ENCODE assay signal across 27 cellular contexts in genomic region chr11:63243533-63243932, GRCh38. TPM values are rescaled to one million over a fixed set of nuclear protein-coding genes. Genes with fewer than 3 reads are reported as not detected.
DNase-seq lines count a peak whose midpoint lies in the region; ATAC-seq, FAIRE-seq and TF ChIP-seq lines count a peak whose summit lies in the region.
"Had no signal": no experiment of that assay in that cellular context is flagged by ENCODE, and none has a peak within 500 bp of the region (broad histone marks: within the 10 kb centered on the region; RNA-seq: fewer than 3 reads in every experiment).

Gene SLC22A25, minus strand, starts transcription at chr11:63243599. Its CDS starts 13,947 bp downstream, at chr11:63229652.

- H3K4me3 Mint-ChIP-seq in Caco-2 (ENCODE audit: unreplicated experiment) (no peak within 1 kb of the TSS), endothelial cell (ENCODE audit: unreplicated experiment) (no peak within 1 kb of the TSS)
- peak within 1 kb of the TSS in 6 of 10 donors; percentile 8 to 65 (median 42) for H3K4me3 Mint-ChIP-seq in naive thymus-derived CD4-positive, alpha-beta T cell
- H3K4me3 Mint-ChIP-seq: activated CD4-positive, alpha-beta T cell treated with anti-CD3 and anti-CD28 coated beads, Interleukin-2, amount 10 ng/mL, durations not matched to agents 7 days and 5 days; activated naive CD8-positive, alpha-beta T cell treated with anti-CD3 and anti-CD28 coated beads, Interleukin-2, amount 10 ng/mL, durations not matched to agents 7 days and 5 days; CD8-positive, alpha-beta memory T cell; nephron had no signal

- H3K27ac Mint-ChIP-seq in Caco-2 (ENCODE audit: unreplicated experiment) (peak within 1 kb of the TSS; percentile 40), endothelial cell (ENCODE audit: unreplicated experiment) (no peak within 1 kb of the TSS)
- peak within 1 kb of the TSS in 3 of 9 donors; percentile 17 to 62 (median 36) for H3K27ac Mint-ChIP-seq in naive thymus-derived CD4-positive, alpha-beta T cell
- H3K27ac Mint-ChIP-seq: activated CD4-positive, alpha-beta T cell treated with anti-CD3 and anti-CD28 coated beads, Interleukin-2, amount 10 ng/mL, durations not matched to agents 7 days and 5 days; activated naive CD8-positive, alpha-beta T cell treated with anti-CD3 and anti-CD28 coated beads, Interleukin-2, amount 10 ng/mL, durations not matched to agents 7 days and 5 days; nephron had no signal

- H4K5ac ChIP-seq in H1 (ENCODE audit: insufficient read length, low read depth, low read length): no peak within 1 kb of the TSS

- H2AK5ac ChIP-seq in H1 (ENCODE audit: low read depth, low read length): no peak within 1 kb of the TSS

- H2BK12ac ChIP-seq in H1 (ENCODE audit: low read depth, low read length): no peak within 1 kb of the TSS

- BruUV-seq in Caco-2 (replicated peaks; lab: Mats Ljungman, UMichigan): no TSS peak

- H3K4me1 Mint-ChIP-seq in Caco-2 (ENCODE audit: low read depth, unreplicated experiment) (peaks cover 45% of the 10 kb centered on the region), endothelial cell (ENCODE audit: unreplicated experiment) (no peaks in the 10 kb centered on the region)
- H3K4me1 Mint-ChIP-seq in naive thymus-derived CD4-positive, alpha-beta T cell: peaks cover 0 to 50% (median 38%) of the 10 kb centered on the region in 7 donors
- H3K4me1 Mint-ChIP-seq: nephron had no signal

- no peaks in the 10 kb centered on the region for H3K23me2 ChIP-seq in H1 (ENCODE audit: low read depth, low read length)

- TF ChIP-seq EP300 in H1 (IDR thresholded peaks at IDR 0.05; ENCODE audit: borderline replicate concordance in 1 of 2, low read depth in 2 of 2, low read length in 2 of 2): no peak

- in situ Hi-C loops in HAP-1 (cut with MboI; ENCODE audit: low sequenced_read_pairs): no loop called here

- H3K4ac ChIP-seq in H1 (replicated peaks; ENCODE audit: insufficient read length, low read depth, low read length): no peak within 1 kb of the TSS

- H3K14ac ChIP-seq in H1 (ENCODE audit: insufficient read length): no peak within 1 kb of the TSS

- H2BK15ac ChIP-seq in H1 (ENCODE audit: low read length): 0 out of 2 replicates have a peak within 1 kb of the TSS, but pooled peaks have one; percentile 23

- H4K20me1 ChIP-seq in Karpas-422 (ENCODE audit: insufficient read depth, low read depth, low read length) (no peaks in the 10 kb centered on the region), H1 (replicated peaks in 1 of 2; ENCODE audit: control insufficient read depth in 1 of 2, insufficient read depth in 2 of 2, low read length in 2 of 2) (no peaks in the 10 kb centered on the region)

- no peaks in the 10 kb centered on the region for H3K79me2 ChIP-seq in Karpas-422 (ENCODE audit: low read length)
- H3K79me2 ChIP-seq in H1 (ENCODE audit: control insufficient read depth in 1 of 2, insufficient read depth in 2 of 2, low read length in 2 of 2): no peaks in the 10 kb centered on the region

- CTCF ChIA-PET in Caco-2 (lab: Charles Lee): no interaction called here
- CTCF ChIA-PET in H1 (lab: Charles Lee; ENCODE audit: partially characterized antibody): no interaction called here
- CTCF ChIA-PET in naive thymus-derived CD4-positive, alpha-beta T cell (lab: Charles Lee): no interaction called here

- H3K9ac ChIP-seq in Karpas-422 (ENCODE audit: low read length): no peak within 1 kb of the TSS
- no peak within 1 kb of the TSS for H3K9ac ChIP-seq in H1 (replicated peaks in 1 of 4; ENCODE audit: extremely low read depth in 1 of 4, low read depth in 3 of 4, low read length in 3 of 4)
- H3K9ac ChIP-seq: KMS-11 had no signal

- H3K4me1 ChIP-seq in Caco-2 (peaks cover 41% of the 10 kb centered on the region), Karpas-422 (ENCODE audit: low read length) (no peaks in the 10 kb centered on the region), H1 (replicated peaks in 1 of 4; ENCODE audit: control insufficient read depth in 3 of 4, insufficient read depth in 4 of 4, low read length in 3 of 4) (no peaks in the 10 kb centered on the region; a peak in 1 of 7 replicates), HAP-1 (no peaks in the 10 kb centered on the region)
- peaks cover 0 to 11% of the 10 kb centered on the region in 2 donors for H3K4me1 ChIP-seq in naive thymus-derived CD4-positive, alpha-beta T cell (ENCODE audit: control insufficient read depth in 2 of 2, insufficient read depth in 2 of 2, low read length in 2 of 2)
- H3K4me1 ChIP-seq: left lung, sigmoid colon, uterus had no signal

- WGBS in H1 (ENCODE audit: extremely low coverage in 1 of 2, insufficient coverage in 1 of 2, insufficient read length in 1 of 2, insufficient replicate concordance in 2 of 2, low coverage in 1 of 2, low lambda C conversion rate in 2 of 2, missing lambda C conversion rate in 1 of 2), 2 experiments: 91% methylated on average over 5 of the region's 5 CpGs; no CpG with 5 or more reads in 1 of the 2 experiments

- POLR2A ChIA-PET in Caco-2 (lab: Charles Lee): interaction anchor here (0.6 kb wide), 1 partner anchor 228 kb away, joined by 3 read pairs; the partner anchor contains the start of gene SLC22A8
- POLR2A ChIA-PET in H1 (lab: Charles Lee; ENCODE audit: partially characterized antibody): no interaction called here
- POLR2A ChIA-PET in naive thymus-derived CD4-positive, alpha-beta T cell (lab: Charles Lee): no interaction called here

- H3K9me2 ChIP-seq in Karpas-422 (replicated peaks; ENCODE audit: insufficient read depth, low read length): no peaks in the 10 kb centered on the region

- FAIRE-seq in H1 (lab: Jason Lieb, UNC): no peak
- FAIRE-seq: GM12891, pancreas had no signal

- no peak for DNase-seq in Caco-2
- DNase-seq in Karpas-422: peak; percentile 37
- DNase-seq in H1 (ENCODE audit: low read depth in 1 of 2, low spot score in 2 of 2): no peak
- DNase-seq in naive thymus-derived CD4-positive, alpha-beta T cell: no peak
- DNase-seq in NCI-H82 treated with DMSO at 0.1 percent for 48 hours (lab: John Stamatoyannopoulos, UW; ENCODE audit: unreplicated experiment): no peak
- DNase-seq in endothelial cell (ENCODE audit: low spot score): no peak
- DNase-seq in HAP-1 (ENCODE audit: low spot score in 2 of 2): no peak
- DNase-seq: activated CD4-positive, alpha-beta T cell treated with anti-CD3 and anti-CD28 coated beads, Interleukin-2, amount 10 ng/mL, durations not matched to agents 7 days and 5 days; activated naive CD8-positive, alpha-beta T cell treated with anti-CD3 and anti-CD28 coated beads, Interleukin-2, amount 10 ng/mL, durations not matched to agents 7 days and 5 days; CD8-positive, alpha-beta memory T cell; DMS53; left lung; NCI-H1436; NCI-H2107; NCI-H510A treated with DMSO at 0.1 percent for 48 hours; pancreas; sigmoid colon; stimulated activated CD4-positive, alpha-beta T cell treated with anti-CD3 and anti-CD28 coated beads, Interleukin-15, amount 100 ng/mL, for 24 hours; stimulated activated CD8-positive, alpha-beta memory T cell treated with anti-CD3 and anti-CD28 coated beads, Interleukin-4, amount 100 ng/mL, for 48 hours; uterus had no signal

- TF ChIP-seq RAD21 in H1 (IDR thresholded peaks at IDR 0.05 in 1 of 2, conservative IDR thresholded peaks at IDR 0.05 in 1 of 2; ENCODE audit: low read depth in 2 of 2, low read length in 2 of 2): no peak

- H3K23ac ChIP-seq in H1 (ENCODE audit: insufficient read length): no peak within 1 kb of the TSS

- no peak within 1 kb of the TSS for H4K8ac ChIP-seq in H1 (ENCODE audit: extremely low read depth, insufficient read depth, low read length)

- no peak within 1 kb of the TSS for H2BK5ac ChIP-seq in H1 (ENCODE audit: low read depth, low read length)

- no peak within 1 kb of the TSS for H3K4me2 ChIP-seq in Karpas-422 (ENCODE audit: low read depth, low read length, poor library complexity, severe bottlenecking)
- no peak within 1 kb of the TSS for H3K4me2 ChIP-seq in H1 (ENCODE audit: insufficient read depth in 1 of 2, low read depth in 2 of 2, low read length in 2 of 2)
- H3K4me2 ChIP-seq: KMS-11 had no signal

- H2BK20ac ChIP-seq in H1 (ENCODE audit: low read length): no peak within 1 kb of the TSS

- H3K79me1 ChIP-seq in H1 (ENCODE audit: low read depth, low read length): no peaks in the 10 kb centered on the region

- no peak for ATAC-seq in naive thymus-derived CD4-positive, alpha-beta T cell
- ATAC-seq: left lung, Panc1, pancreas had no signal

- no peak within 1 kb of the TSS for H3K56ac ChIP-seq in H1 (replicated peaks; ENCODE audit: insufficient read length, low read depth, low read length)

- H2BK120ac ChIP-seq in H1 (replicated peaks; ENCODE audit: low read depth, low read length): no peak within 1 kb of the TSS

- H3K4me3 ChIP-seq in Caco-2 (ENCODE audit: low read depth, low read length) (no peak within 1 kb of the TSS), Karpas-422 (ENCODE audit: low read length) (no peak within 1 kb of the TSS), H1 (ENCODE audit: extremely low read depth in 1 of 4, insufficient read depth in 2 of 4, low read depth in 3 of 4, low read length in 4 of 4) (no peak within 1 kb of the TSS), HAP-1 (no peak within 1 kb of the TSS)
- H3K4me3 ChIP-seq in naive thymus-derived CD4-positive, alpha-beta T cell (ENCODE audit: low read length): no peak within 1 kb of the TSS
- H3K4me3 ChIP-seq: coronary artery, left lung, pancreas, sigmoid colon, uterus had no signal

- peaks cover 3% of the 10 kb centered on the region for H3K9me3 Mint-ChIP-seq in Caco-2 (ENCODE audit: unreplicated experiment)
- no peaks in the 10 kb centered on the region for H3K9me3 Mint-ChIP-seq in naive thymus-derived CD4-positive, alpha-beta T cell
- no peaks in the 10 kb centered on the region for H3K9me3 Mint-ChIP-seq in endothelial cell (ENCODE audit: unreplicated experiment)
- H3K9me3 Mint-ChIP-seq: activated CD4-positive, alpha-beta T cell treated with anti-CD3 and anti-CD28 coated beads, Interleukin-2, amount 10 ng/mL, durations not matched to agents 7 days and 5 days; activated naive CD8-positive, alpha-beta T cell treated with anti-CD3 and anti-CD28 coated beads, Interleukin-2, amount 10 ng/mL, durations not matched to agents 7 days and 5 days; nephron had no signal

- no peak for TF ChIP-seq POLR2A in H1 (IDR thresholded peaks at IDR 0.05; ENCODE audit: control extremely low read depth in 1 of 2, low read depth in 2 of 2, low read length in 2 of 2)

- H3K36me3 ChIP-seq in Caco-2 (ENCODE audit: control insufficient read depth, insufficient read depth, low read length) (no peaks in the 10 kb centered on the region), Karpas-422 (ENCODE audit: insufficient read depth, low read length) (no peaks in the 10 kb centered on the region), H1 (ENCODE audit: control insufficient read depth in 2 of 4, insufficient read depth in 4 of 4, low read length in 3 of 4) (no peaks in the 10 kb centered on the region), HAP-1 (replicated peaks) (no peaks in the 10 kb centered on the region)
- no peaks in the 10 kb centered on the region for H3K36me3 ChIP-seq in naive thymus-derived CD4-positive, alpha-beta T cell (ENCODE audit: control insufficient read depth in 2 of 3, insufficient read depth in 3 of 3, low read length in 3 of 3)
- H3K36me3 ChIP-seq: left lung, pancreas, sigmoid colon, uterus had no signal

- H3K27me3 Mint-ChIP-seq in Caco-2 (ENCODE audit: insufficient read depth, unreplicated experiment) (no peaks in the 10 kb centered on the region), endothelial cell (ENCODE audit: unreplicated experiment) (no peaks in the 10 kb centered on the region)
- peaks cover 6 to 37% (median 7%) of the 10 kb centered on the region in 5 donors for H3K27me3 Mint-ChIP-seq in naive thymus-derived CD4-positive, alpha-beta T cell

- TF ChIP-seq CTCF in Caco-2 (IDR thresholded peaks at IDR 0.05; ENCODE audit: insufficient read depth in 1 of 2, low read depth in 1 of 2, low read length in 1 of 2, severe bottlenecking in 1 of 2, unreplicated experiment in 1 of 2): no peak
- TF ChIP-seq CTCF in H1 (IDR thresholded peaks at IDR 0.05; ENCODE audit: control extremely low read depth in 1 of 3, insufficient read depth in 1 of 3, low read depth in 1 of 3, low read length in 3 of 3): no peak
- TF ChIP-seq CTCF in endothelial cell (IDR thresholded peaks at IDR 0.05; ENCODE audit: unreplicated experiment): no peak

- no peak within 1 kb of the TSS for H3K18ac ChIP-seq in H1 (ENCODE audit: extremely low read depth, low read length)

- no peak within 1 kb of the TSS for H4K91ac ChIP-seq in H1 (replicated peaks; ENCODE audit: insufficient read length, low read length)

- H3K36me3 Mint-ChIP-seq in Caco-2 (ENCODE audit: insufficient read depth, unreplicated experiment): no peaks in the 10 kb centered on the region
- no peaks in the 10 kb centered on the region for H3K36me3 Mint-ChIP-seq in naive thymus-derived CD4-positive, alpha-beta T cell
- H3K36me3 Mint-ChIP-seq in endothelial cell (ENCODE audit: low read depth, unreplicated experiment): no peaks in the 10 kb centered on the region
- H3K36me3 Mint-ChIP-seq: activated naive CD8-positive, alpha-beta T cell treated with anti-CD3 and anti-CD28 coated beads, Interleukin-2, amount 10 ng/mL, durations not matched to agents 7 days and 5 days; CD8-positive, alpha-beta memory T cell had no signal

- no peaks in the 10 kb centered on the region for H3K27me3 ChIP-seq in Caco-2 (replicated peaks; ENCODE audit: control insufficient read depth, insufficient read depth, low read length)
- no peaks in the 10 kb centered on the region for H3K27me3 ChIP-seq in Karpas-422 (ENCODE audit: low read length)
- H3K27me3 ChIP-seq in H1 (replicated peaks in 1 of 4; ENCODE audit: control insufficient read depth in 3 of 4, extremely low read depth in 1 of 4, insufficient read depth in 3 of 4, low read length in 3 of 4): no peaks in the 10 kb centered on the region
- H3K27me3 ChIP-seq in naive thymus-derived CD4-positive, alpha-beta T cell (ENCODE audit: control insufficient read depth in 2 of 2, insufficient read depth in 2 of 2, low read length in 2 of 2): no peaks in the 10 kb centered on the region
- H3K27me3 ChIP-seq in HAP-1 (ENCODE audit: low read depth): no peaks in the 10 kb centered on the region; the same call in 1 of the 2 replicates
- H3K27me3 ChIP-seq: left lung, pancreas, uterus had no signal

- H3K27ac ChIP-seq in Karpas-422 (ENCODE audit: low read length) (no peak within 1 kb of the TSS), H1 (ENCODE audit: low read depth, low read length) (no peak within 1 kb of the TSS)
- no peak within 1 kb of the TSS for H3K27ac ChIP-seq in naive thymus-derived CD4-positive, alpha-beta T cell (ENCODE audit: low read depth, low read length)
- H3K27ac ChIP-seq: coronary artery, KMS-11, left lung, pancreas, sigmoid colon, uterus had no signal

- intact Hi-C loops in Caco-2 (cut with micrococcal nuclease; ENCODE audit: unreplicated experiment): no loop called here
- intact Hi-C loops in naive thymus-derived CD4-positive, alpha-beta T cell (cut with micrococcal nuclease): no loop called here

- H2AFZ ChIP-seq in Karpas-422 (ENCODE audit: low read length) (no peak within 1 kb of the TSS), H1 (ENCODE audit: low read length) (no peak within 1 kb of the TSS; the same call in 1 of the 2 replicates)

- H3K9me3 ChIP-seq in Caco-2 (no peaks in the 10 kb centered on the region; the same call in 1 of the 2 replicates), Karpas-422 (ENCODE audit: low read length) (no peaks in the 10 kb centered on the region), H1 (ENCODE audit: insufficient read depth in 2 of 2, low read depth in 1 of 2, low read length in 1 of 2) (0 out of 4 replicates have a peak, but pooled peaks cover 0 to under 1% of the 10 kb centered on the region in 2 experiments), HAP-1 (no peaks in the 10 kb centered on the region)
- no peaks in the 10 kb centered on the region for H3K9me3 ChIP-seq in naive thymus-derived CD4-positive, alpha-beta T cell (ENCODE audit: control insufficient read depth in 2 of 3, low read length in 3 of 3)
- H3K9me3 ChIP-seq: left lung, pancreas, sigmoid colon, uterus had no signal

RNA-seq across cellular contexts. Expression of gene SLC22A25, which starts in this region (rescaled TPM):
- total RNA-seq in Caco-2 (2022) (0.16 TPM in 1 of 2 replicates, not detected in the other), endothelial cell (ENCODE audit: unreplicated experiment) (not detected)
- total RNA-seq in Karpas-422 (2014; rRNA removed; shearing (Covaris generic); ENCODE audit: low replicate concordance): not detected in 2 replicates
- total RNA-seq in H1 (2021; fragmentation: NEBNext Ultra II Directional; extraction: Animal tissue kit (Norgen Biotek cat#: 25700)): not detected in 2 replicates
- polyA plus RNA-seq in H1 (2011; rRNA removed): not detected in 2 replicates
- not detected for polyA plus RNA-seq in H1 (2011; cell fraction: cytosol; rRNA removed)
- polyA plus RNA-seq in H1 (2011; cell fraction: nucleus; rRNA removed): 0.06 TPM
- not detected in 4 replicates for polyA plus RNA-seq in H1 (2012, experiment 1 of 2)
- not detected for polyA plus RNA-seq in H1 (2012, experiment 2 of 2)
- not detected for polyA plus RNA-seq in H1 (2013, experiment 1 of 2)
- polyA plus RNA-seq in H1 (2013, experiment 2 of 2): not detected
- polyA minus RNA-seq in H1 (2011; rRNA and poly(A)+ RNA removed): 0.06 TPM in 1 of 2 replicates, not detected in the other
- not detected for polyA minus RNA-seq in H1 (2011; cell fraction: cytosol; rRNA and poly(A)+ RNA removed)
- not detected for polyA minus RNA-seq in H1 (2011; cell fraction: nucleus; rRNA and poly(A)+ RNA removed)
- total RNA-seq in naive thymus-derived CD4-positive, alpha-beta T cell: not detected
- polyA plus RNA-seq in naive thymus-derived CD4-positive, alpha-beta T cell: not detected
- total RNA-seq: activated CD4-positive, alpha-beta T cell treated with anti-CD3 and anti-CD28 coated beads, Interleukin-2, amount 10 ng/mL, durations not matched to agents 7 days and 5 days; activated naive CD8-positive, alpha-beta T cell treated with anti-CD3 and anti-CD28 coated beads, Interleukin-2, amount 10 ng/mL, durations not matched to agents 7 days and 5 days; CD8-positive, alpha-beta memory T cell; fibroblast of villous mesenchyme; left lung; pancreas; sigmoid colon; T-helper 2 cell treated with Interferon-gamma antibody and Interleukin-4, amounts not matched to agents 100 ng/mL and 5 ng/mL, for 36 hours; uterus had no signal
- polyA plus RNA-seq: CD8-positive, alpha-beta memory T cell; pancreas; sigmoid colon had no signal

Comparison
In these comparisons a context has a peak if more than half of its experiments do, and no peak if none do; other contexts are left out.
1. Peak in DNase-seq in Karpas-422; RNA of the gene not detected or under 1 TPM.
2. H3K4me3 Mint-ChIP-seq: peak in naive thymus-derived CD4-positive, alpha-beta T cell (6 of 10); none in Caco-2 (single experiment) and endothelial cell (single experiment).